ENCODE assay signal across 25 cellular contexts in the genomic region with DNA sequence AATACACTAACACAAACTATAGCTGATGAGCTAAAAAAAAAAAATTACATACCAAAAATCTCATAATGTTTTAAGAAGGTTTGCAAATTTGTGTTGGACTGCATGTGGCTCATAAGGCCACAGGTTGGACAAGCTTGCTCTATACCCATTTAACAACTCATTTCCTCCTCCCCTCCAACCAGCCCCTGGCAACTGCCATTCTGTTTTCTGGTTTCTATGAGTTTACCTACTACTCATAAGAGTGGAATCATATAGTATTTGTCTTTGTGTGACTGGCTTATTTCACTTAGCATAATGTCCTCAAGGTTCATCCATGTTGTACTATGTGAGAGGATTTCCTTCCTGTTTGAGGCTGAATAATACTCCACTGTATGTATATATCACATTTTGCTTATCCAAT.
A peak's percentile ranks its signal among the peaks of the same experiment; 100 is the strongest.
DNase-seq lines count a peak whose midpoint lies in the region; ATAC-seq, FAIRE-seq and TF ChIP-seq lines count a peak whose summit lies in the region.
"Had no signal": no experiment of that assay in that cellular context is flagged by ENCODE, and none has a peak within 500 bp of the region (broad histone marks: within the 10 kb centered on the region; RNA-seq: fewer than 3 reads in every experiment).

No MANE protein-coding gene starts in this region.

- no peaks in the 10 kb centered on the region for H3K9me3 ChIP-seq in GM23248 (ENCODE audit: low read depth)
- H3K9me3 ChIP-seq in keratinocyte (ENCODE audit: control insufficient read depth, low read depth, low read length) = no peaks in the 10 kb centered on the region
- H3K9me3 ChIP-seq: gastroesophageal sphincter, MG63, Peyer's patch, psoas muscle, thoracic aorta had no signal

- no peaks in the 10 kb centered on the region for H3K9me2 ChIP-seq in GM23248 (ENCODE audit: insufficient read depth)

- peaks cover 37% of the 10 kb centered on the region for H3K27me3 Mint-ChIP-seq in activated T-helper 2 cell treated with anti-CD3 and anti-CD28 coated beads, Interferon-gamma antibody, Interleukin-2, Interleukin-4, amounts not matched to agents 10 μg/mL and 5 μg/mL and 100 μg/mL, durations not matched to agents 14 hours and 24 hours and 36 hours (ENCODE audit: low read depth)
- H3K27me3 Mint-ChIP-seq: activated naive CD4-positive, alpha-beta T cell treated with anti-CD3 and anti-CD28 coated beads, Interleukin-2, amount 50 U/mL, for 24 hours; CD4-positive, alpha-beta memory T cell; stimulated activated memory B cell treated with anti-CD40 and anti-IgM and Interleukin-4, amounts not matched to agents 10 μg/mL and 1 μg/mL and 100 μg/mL, for 72 hours had no signal

- no peak overlapping the region for H3K4me2 ChIP-seq in GM23248 (ENCODE audit: unreplicated experiment)
- no peak overlapping the region for H3K4me2 ChIP-seq in keratinocyte (ENCODE audit: control insufficient read depth, extremely low read depth, insufficient read depth, low read depth, low read length)
- H3K4me2 ChIP-seq: neural progenitor cell had no signal

- H3K79me2 ChIP-seq in GM23248 (ENCODE audit: insufficient read depth) = no peaks in the 10 kb centered on the region
- no peaks in the 10 kb centered on the region for H3K79me2 ChIP-seq in keratinocyte (ENCODE audit: control insufficient read depth, insufficient read depth, low read length)

- peak overlapping the region; percentile 25 for H3K27ac Mint-ChIP-seq in activated T-helper 2 cell treated with anti-CD3 and anti-CD28 coated beads, Interferon-gamma antibody, Interleukin-2, Interleukin-4, amounts not matched to agents 10 μg/mL and 5 μg/mL and 100 μg/mL, durations not matched to agents 14 hours and 24 hours and 36 hours
- H3K27ac Mint-ChIP-seq: activated naive CD4-positive, alpha-beta T cell treated with anti-CD3 and anti-CD28 coated beads, Interleukin-2, amount 50 U/mL, for 24 hours; neural progenitor cell; stimulated activated memory B cell treated with anti-CD40 and anti-IgM and Interleukin-4, amounts not matched to agents 10 μg/mL and 1 μg/mL and 100 μg/mL, for 72 hours had no signal

- TF ChIP-seq CTCF in keratinocyte (optimal IDR thresholded peaks at IDR 0.05 in 1 of 3, IDR thresholded peaks at IDR 0.05 in 1 of 3, conservative IDR thresholded peaks at IDR 0.05 in 1 of 3; ENCODE audit: extremely low read depth in 1 of 3, insufficient read depth in 2 of 3, low read length in 3 of 3) = no peak

- H3K9me1 ChIP-seq in keratinocyte (ENCODE audit: control insufficient read depth, extremely low read depth, insufficient read depth, low read length) = no peaks in the 10 kb centered on the region

- no peaks in the 10 kb centered on the region for H3K36me3 Mint-ChIP-seq in activated T-helper 2 cell treated with anti-CD3 and anti-CD28 coated beads, Interferon-gamma antibody, Interleukin-2, Interleukin-4, amounts not matched to agents 10 μg/mL and 5 μg/mL and 100 μg/mL, durations not matched to agents 14 hours and 24 hours and 36 hours (ENCODE audit: low read depth)
- H3K36me3 Mint-ChIP-seq: CD4-positive, alpha-beta memory T cell; neural progenitor cell; stimulated activated memory B cell treated with anti-CD40 and anti-IgM and Interleukin-4, amounts not matched to agents 10 μg/mL and 1 μg/mL and 100 μg/mL, for 72 hours had no signal

- no peaks in the 10 kb centered on the region for H4K20me1 ChIP-seq in GM23248 (ENCODE audit: insufficient read depth)
- no peaks in the 10 kb centered on the region for H4K20me1 ChIP-seq in keratinocyte (ENCODE audit: control insufficient read depth, extremely low read depth, insufficient read depth, low read length)

- H2AFZ ChIP-seq in GM23248 = no peak overlapping the region
- H2AFZ ChIP-seq in keratinocyte (ENCODE audit: control insufficient read depth, low read length) = peak overlapping the region; percentile 4
- H2AFZ ChIP-seq: neural progenitor cell had no signal

- FAIRE-seq in keratinocyte (lab: Jason Lieb, UNC) = peak; percentile 75
- FAIRE-seq: GM19239 had no signal

- H3K4me1 Mint-ChIP-seq in activated T-helper 2 cell treated with anti-CD3 and anti-CD28 coated beads, Interferon-gamma antibody, Interleukin-2, Interleukin-4, amounts not matched to agents 10 μg/mL and 5 μg/mL and 100 μg/mL, durations not matched to agents 14 hours and 24 hours and 36 hours (ENCODE audit: low read depth) = peaks cover 37% of the 10 kb centered on the region

- no peaks in the 10 kb centered on the region for H3K27me3 ChIP-seq in GM23248 (replicated peaks; ENCODE audit: insufficient read depth)
- H3K27me3 ChIP-seq in keratinocyte (ENCODE audit: control insufficient read depth, extremely low read depth, insufficient read depth, low read length) = no peaks in the 10 kb centered on the region
- H3K27me3 ChIP-seq: gastroesophageal sphincter, MG63, neural progenitor cell, Peyer's patch had no signal

- H3K9ac ChIP-seq in GM23248 (no peak overlapping the region), keratinocyte (ENCODE audit: control insufficient read depth, extremely low read depth, insufficient read depth, low read length) (no peak overlapping the region)
- H3K9ac ChIP-seq: neural progenitor cell had no signal

- H3K27ac ChIP-seq in GM23248 (no peak overlapping the region), keratinocyte (ENCODE audit: control insufficient read depth, insufficient read depth, low read length) (peak overlapping the region; percentile 18)
- H3K27ac ChIP-seq: 22Rv1, gastroesophageal sphincter, neural progenitor cell, Peyer's patch, psoas muscle, thoracic aorta had no signal

- H3K36me3 ChIP-seq in GM23248 (ENCODE audit: low read depth) = no peaks in the 10 kb centered on the region
- no peaks in the 10 kb centered on the region for H3K36me3 ChIP-seq in keratinocyte (ENCODE audit: control insufficient read depth in 2 of 2, extremely low read depth in 1 of 2, insufficient read depth in 2 of 2, low read length in 2 of 2)
- H3K36me3 ChIP-seq: gastroesophageal sphincter, MG63, neural progenitor cell, Peyer's patch, thoracic aorta had no signal

- no peak overlapping the region for H3K4me3 Mint-ChIP-seq in activated T-helper 2 cell treated with anti-CD3 and anti-CD28 coated beads, Interferon-gamma antibody, Interleukin-2, Interleukin-4, amounts not matched to agents 10 μg/mL and 5 μg/mL and 100 μg/mL, durations not matched to agents 14 hours and 24 hours and 36 hours (ENCODE audit: low read depth)
- H3K4me3 Mint-ChIP-seq: activated naive CD4-positive, alpha-beta T cell treated with anti-CD3 and anti-CD28 coated beads, Interleukin-2, amount 50 U/mL, for 24 hours; CD4-positive, alpha-beta memory T cell; neural progenitor cell; stimulated activated memory B cell treated with anti-CD40 and anti-IgM and Interleukin-4, amounts not matched to agents 10 μg/mL and 1 μg/mL and 100 μg/mL, for 72 hours had no signal

- TF ChIP-seq POLR2A in erythroblast (IDR thresholded peaks at IDR 0.05; ENCODE audit: low read length) = no peak

- H3K4me1 ChIP-seq in GM23248 (ENCODE audit: insufficient read depth) = peaks cover 32% of the 10 kb centered on the region
- H3K4me1 ChIP-seq in keratinocyte (ENCODE audit: control insufficient read depth, extremely low read depth, insufficient read depth, low read length) = peaks cover 57% of the 10 kb centered on the region
- H3K4me1 ChIP-seq: gastroesophageal sphincter, neural progenitor cell, psoas muscle had no signal

- DNase-seq in DMS53 (lab: John Stamatoyannopoulos, UW) (peak; percentile 37), DMS53 treated with DMSO at 0.1 percent for 48 hours (lab: John Stamatoyannopoulos, UW; ENCODE audit: unreplicated experiment) (no peak), GM23248 (peak; percentile 4), keratinocyte (ENCODE audit: low read depth, low spot score) (no peak), erythroblast (lab: John Stamatoyannopoulos, UW) (no peak), iPS-NIHi7 (ENCODE audit: extremely low spot score) (no peak)
- no peak for DNase-seq in activated T-helper 2 cell treated with anti-CD3 and anti-CD28 coated beads, Interferon-gamma antibody, Interleukin-2, Interleukin-4, amounts not matched to agents 10 μg/mL and 5 μg/mL and 100 μg/mL, durations not matched to agents 14 hours and 24 hours and 36 hours (ENCODE audit: low spot score)
- DNase-seq: CD4-positive, alpha-beta memory T cell; DMS153; MG63; NCI-H1436; NCI-H2107; NK-92 treated with Interleukin-12 subunit alpha and Interleukin-12 subunit beta, amount 100 ng/mL, for 24 hours; Peyer's patch; psoas muscle had no signal

- in situ Hi-C loops in GM23248 (cut with MboI) = no loop called here

- dilution Hi-C loops in keratinocyte (cut with MboI; ENCODE audit: extremely low pct_ligation_motif_present, low sequenced_read_pairs) = no loop called here

- H3K4me3 ChIP-seq in GM23248 (no peak overlapping the region), keratinocyte (ENCODE audit: control insufficient read depth in 2 of 3, extremely low read depth in 1 of 3, insufficient read depth in 2 of 3, low read depth in 1 of 3, low read length in 3 of 3) (no peak overlapping the region)
- H3K4me3 ChIP-seq: gastroesophageal sphincter, lung, MG63, neural progenitor cell, Peyer's patch, psoas muscle, thoracic aorta had no signal

- peaks cover 21% of the 10 kb centered on the region for H3F3A ChIP-seq in GM23248 (ENCODE audit: insufficient read depth)

- intact Hi-C loops in activated T-helper 2 cell treated with anti-CD3 and anti-CD28 coated beads, Interferon-gamma antibody, Interleukin-2, Interleukin-4, amounts not matched to agents 10 μg/mL and 5 μg/mL and 100 μg/mL, durations not matched to agents 14 hours and 24 hours and 36 hours (cut with micrococcal nuclease) = loop anchor here (5.0 to 10.0 kb wide), 2 partner anchors 73 to 359 kb away; no protein-coding TSS in a partner anchor

- ATAC-seq in HG02840 (IDR thresholded peaks at IDR 0.05; ENCODE audit: low FRiP score, unreplicated experiment) = no peak
- ATAC-seq: esophagus mucosa; gastroesophageal sphincter; psoas muscle; stimulated activated memory B cell treated with anti-CD40 and anti-IgM and Interleukin-4, amounts not matched to agents 10 μg/mL and 1 μg/mL and 100 μg/mL, for 72 hours had no signal

- no peaks in the 10 kb centered on the region for H3K9me3 Mint-ChIP-seq in activated T-helper 2 cell treated with anti-CD3 and anti-CD28 coated beads, Interferon-gamma antibody, Interleukin-2, Interleukin-4, amounts not matched to agents 10 μg/mL and 5 μg/mL and 100 μg/mL, durations not matched to agents 14 hours and 24 hours and 36 hours
- H3K9me3 Mint-ChIP-seq: activated naive CD4-positive, alpha-beta T cell treated with anti-CD3 and anti-CD28 coated beads, Interleukin-2, amount 50 U/mL, for 24 hours; neural progenitor cell; stimulated activated memory B cell treated with anti-CD40 and anti-IgM and Interleukin-4, amounts not matched to agents 10 μg/mL and 1 μg/mL and 100 μg/mL, for 72 hours had no signal

Comparison
In these comparisons a context has a peak if more than half of its experiments do, and no peak if none do; other contexts are left out.
1. DNase-seq: peak in DMS53 (single experiment) and GM23248 (single experiment); none in DMS53 treated with DMSO at 0.1 percent for 48 hours (single experiment), activated T-helper 2 cell treated with anti-CD3 and anti-CD28 coated beads, Interferon-gamma antibody, Interleukin-2, Interleukin-4, amounts not matched to agents 10 μg/mL and 5 μg/mL and 100 μg/mL, durations not matched to agents 14 hours and 24 hours and 36 hours (single experiment), keratinocyte (single experiment), erythroblast (0 of 2) and iPS-NIHi7 (single experiment).